In the genomic region with DNA sequence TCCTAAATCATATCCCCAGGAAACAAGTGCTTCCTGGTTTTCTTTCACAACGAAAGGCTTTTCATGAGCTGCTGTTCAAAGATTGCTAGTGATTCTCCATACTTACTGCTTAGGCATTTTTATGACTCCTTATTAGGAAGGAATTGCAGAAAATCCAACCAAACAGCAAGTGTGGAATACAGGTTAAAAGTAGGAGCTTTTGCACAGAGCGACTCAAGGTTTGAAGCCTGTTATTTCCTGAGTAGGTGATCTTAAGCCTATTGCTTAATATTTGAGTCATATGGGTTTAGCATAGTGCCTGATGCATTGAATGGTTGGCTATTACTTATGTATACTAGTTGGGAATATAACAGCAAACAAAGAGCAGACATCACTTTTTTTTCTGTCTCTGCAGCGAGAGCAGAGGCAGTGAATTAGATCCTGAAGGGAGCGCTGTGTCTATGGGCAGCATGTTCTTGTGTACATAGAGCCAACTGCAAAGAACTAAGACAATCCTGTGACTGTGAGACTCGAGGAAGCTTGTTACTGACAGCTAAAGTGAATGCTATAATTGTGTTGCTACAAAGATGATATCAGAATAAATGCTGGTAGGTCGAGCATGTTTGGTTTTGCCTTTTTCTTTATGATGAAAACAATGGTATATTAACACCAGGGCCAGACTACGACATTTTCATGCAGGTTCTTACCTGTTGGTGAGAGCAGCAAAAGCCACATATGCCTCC, we compare ENCODE assay signal across 10 cellular contexts. TPM values are rescaled to one million over a fixed set of nuclear protein-coding genes. Genes with fewer than 3 reads are reported as not detected.
DNase-seq lines count a peak whose midpoint lies in the region; ATAC-seq and TF ChIP-seq lines count a peak whose summit lies in the region.
"Had no signal": no experiment of that assay in that cellular context is flagged by ENCODE, and none has a peak within 500 bp of the region (broad histone marks: within the 10 kb centered on the region; RNA-seq: fewer than 3 reads in every experiment).

No MANE protein-coding gene starts in this region.

- no peaks in the 10 kb centered on the region for H3K9me3 Mint-ChIP-seq in Caco-2 (ENCODE audit: unreplicated experiment)
- H3K9me3 Mint-ChIP-seq in naive thymus-derived CD4-positive, alpha-beta T cell, result no peaks in the 10 kb centered on the region
- H3K9me3 Mint-ChIP-seq: activated CD8-positive, alpha-beta T cell treated with anti-CD3 and anti-CD28 coated beads for 36 hours had no signal

- intact Hi-C loops in Caco-2 (cut with micrococcal nuclease; ENCODE audit: unreplicated experiment), result no loop called here
- intact Hi-C loops in naive thymus-derived CD4-positive, alpha-beta T cell (cut with micrococcal nuclease), result no loop called here

- H3K27ac ChIP-seq in naive thymus-derived CD4-positive, alpha-beta T cell (ENCODE audit: low read depth, low read length), result no peak overlapping the region

- TF ChIP-seq CTCF in Caco-2 (IDR thresholded peaks at IDR 0.05; ENCODE audit: insufficient read depth in 1 of 2, low read depth in 1 of 2, low read length in 1 of 2, severe bottlenecking in 1 of 2, unreplicated experiment in 1 of 2), result peak in 1 of 2 experiments; percentile 29

- POLR2A ChIA-PET in Caco-2 (lab: Charles Lee), result no interaction called here
- POLR2A ChIA-PET in naive thymus-derived CD4-positive, alpha-beta T cell (lab: Charles Lee), result no interaction called here

- H3K27me3 Mint-ChIP-seq in Caco-2 (ENCODE audit: insufficient read depth, unreplicated experiment), result no peaks in the 10 kb centered on the region
- H3K27me3 Mint-ChIP-seq in naive thymus-derived CD4-positive, alpha-beta T cell, result peaks cover 7 to 26% (median 15%) of the 10 kb centered on the region in 5 donors

- H3K9me3 ChIP-seq in Caco-2, result no peaks in the 10 kb centered on the region
- no peaks in the 10 kb centered on the region for H3K9me3 ChIP-seq in naive thymus-derived CD4-positive, alpha-beta T cell (ENCODE audit: control insufficient read depth in 2 of 3, low read length in 3 of 3)
- H3K9me3 ChIP-seq: right lobe of liver had no signal

- no peaks in the 10 kb centered on the region for H3K27me3 ChIP-seq in Caco-2 (replicated peaks; ENCODE audit: control insufficient read depth, insufficient read depth, low read length)
- no peaks in the 10 kb centered on the region for H3K27me3 ChIP-seq in naive thymus-derived CD4-positive, alpha-beta T cell (ENCODE audit: control insufficient read depth in 2 of 2, insufficient read depth in 2 of 2, low read length in 2 of 2)
- H3K27me3 ChIP-seq: right lobe of liver had no signal

- peaks cover 50% of the 10 kb centered on the region for H3K4me1 Mint-ChIP-seq in Caco-2 (ENCODE audit: low read depth, unreplicated experiment)
- H3K4me1 Mint-ChIP-seq in naive thymus-derived CD4-positive, alpha-beta T cell, result peaks cover 0 to 2% (median 0%) of the 10 kb centered on the region in 7 donors

- no peak overlapping the region for H3K4me3 Mint-ChIP-seq in Caco-2 (ENCODE audit: unreplicated experiment)
- H3K4me3 Mint-ChIP-seq in naive thymus-derived CD4-positive, alpha-beta T cell, result no peak overlapping the region
- H3K4me3 Mint-ChIP-seq: activated CD8-positive, alpha-beta T cell treated with anti-CD3 and anti-CD28 coated beads for 36 hours had no signal

- DNase-seq in Caco-2, result no peak
- peak; percentile 49 for DNase-seq in NCI-H146 (lab: John Stamatoyannopoulos, UW)
- DNase-seq in dermis blood vessel endothelial cell, result peak; percentile 95
- no peak for DNase-seq in naive thymus-derived CD4-positive, alpha-beta T cell
- no peak for DNase-seq in AG08395 (ENCODE audit: low spot score)
- DNase-seq in HuH-7.5 (ENCODE audit: low spot score), result no peak
- no peak for DNase-seq in C1 segment of cervical spinal cord (lab: John Stamatoyannopoulos, UW)
- DNase-seq: activated CD8-positive, alpha-beta T cell treated with anti-CD3 and anti-CD28 coated beads for 36 hours; right lobe of liver had no signal

- no TSS peak for BruUV-seq in Caco-2 (replicated peaks; lab: Mats Ljungman, UMichigan)

- peaks cover 76% of the 10 kb centered on the region for H3K36me3 Mint-ChIP-seq in Caco-2 (ENCODE audit: insufficient read depth, unreplicated experiment)
- H3K36me3 Mint-ChIP-seq in naive thymus-derived CD4-positive, alpha-beta T cell, result no peaks in the 10 kb centered on the region

- CTCF ChIA-PET in Caco-2 (lab: Charles Lee), result interaction anchor here (1.0 to 1.5 kb wide), 2 partner anchors 30 to 38 kb away, joined by 3 to 5 read pairs; partner anchors contain the start of gene TM4SF18
- CTCF ChIA-PET in naive thymus-derived CD4-positive, alpha-beta T cell (lab: Charles Lee), result no interaction called here

- H3K36me3 ChIP-seq in Caco-2 (ENCODE audit: control insufficient read depth, insufficient read depth, low read length), result peaks cover 2% of the 10 kb centered on the region; the same call in 1 of the 2 replicates
- H3K36me3 ChIP-seq in naive thymus-derived CD4-positive, alpha-beta T cell (ENCODE audit: control insufficient read depth in 2 of 3, insufficient read depth in 3 of 3, low read length in 3 of 3), result no peaks in the 10 kb centered on the region
- H3K36me3 ChIP-seq: right lobe of liver had no signal

- no peak overlapping the region for H3K4me3 ChIP-seq in Caco-2 (ENCODE audit: low read depth, low read length)
- no peak overlapping the region for H3K4me3 ChIP-seq in naive thymus-derived CD4-positive, alpha-beta T cell (ENCODE audit: low read length)
- H3K4me3 ChIP-seq: right lobe of liver had no signal

- peak; percentile 49 for ATAC-seq in naive thymus-derived CD4-positive, alpha-beta T cell
- no peak for ATAC-seq in HG03159 (IDR thresholded peaks at IDR 0.05; ENCODE audit: unreplicated experiment)
- ATAC-seq: activated CD8-positive, alpha-beta T cell treated with anti-CD3 and anti-CD28 coated beads for 36 hours had no signal

- H3K4me1 ChIP-seq in Caco-2, result peaks cover 79% of the 10 kb centered on the region
- no peaks in the 10 kb centered on the region for H3K4me1 ChIP-seq in naive thymus-derived CD4-positive, alpha-beta T cell (ENCODE audit: control insufficient read depth in 2 of 2, insufficient read depth in 2 of 2, low read length in 2 of 2)

- peak overlapping the region; percentile 33 for H3K27ac Mint-ChIP-seq in Caco-2 (ENCODE audit: unreplicated experiment)
- H3K27ac Mint-ChIP-seq in naive thymus-derived CD4-positive, alpha-beta T cell, result no peak overlapping the region
- H3K27ac Mint-ChIP-seq: activated CD8-positive, alpha-beta T cell treated with anti-CD3 and anti-CD28 coated beads for 36 hours had no signal

RNA-seq across cellular contexts. Expression of gene TM4SF1, which starts 6.3 kb away (rescaled TPM):
- total RNA-seq in Caco-2 (2022), result 49.2 and 78.3 TPM in 2 replicates
- 921 and 1,047 TPM in 2 replicates for total RNA-seq in dermis blood vessel endothelial cell
- not detected for total RNA-seq in naive thymus-derived CD4-positive, alpha-beta T cell
- polyA plus RNA-seq in naive thymus-derived CD4-positive, alpha-beta T cell, result not detected
- total RNA-seq: activated CD8-positive, alpha-beta T cell treated with anti-CD3 and anti-CD28 coated beads for 36 hours had no signal

RNA-seq across cellular contexts. Expression of gene TM4SF18, which starts 37.7 kb away (rescaled TPM):
- total RNA-seq in Caco-2 (2022) (not detected in 2 replicates), dermis blood vessel endothelial cell (363 and 529 TPM in 2 replicates)
- total RNA-seq in naive thymus-derived CD4-positive, alpha-beta T cell, result not detected
- not detected for polyA plus RNA-seq in naive thymus-derived CD4-positive, alpha-beta T cell
- total RNA-seq: activated CD8-positive, alpha-beta T cell treated with anti-CD3 and anti-CD28 coated beads for 36 hours had no signal

Comparison
In these comparisons a context has a peak if more than half of its experiments do, and no peak if none do; other contexts are left out.
1. DNase-seq: peak in NCI-H146 (single experiment) and dermis blood vessel endothelial cell (single experiment); none in Caco-2 (0 of 2), naive thymus-derived CD4-positive, alpha-beta T cell (0 of 9), AG08395 (single experiment), HuH-7.5 (single experiment) and C1 segment of cervical spinal cord (0 of 14).
2. RNA of gene TM4SF1, which starts 6.3 kb away (total RNA-seq): 921 to 1,047 TPM in dermis blood vessel endothelial cell and 49.2 to 78.3 TPM in Caco-2; not detected in naive thymus-derived CD4-positive, alpha-beta T cell; every median in the first group is over 10 times any median in the second.
3. RNA of gene TM4SF18, which starts 37.7 kb away (total RNA-seq): 363 to 529 TPM in dermis blood vessel endothelial cell; not detected in Caco-2 and not detected in naive thymus-derived CD4-positive, alpha-beta T cell; every median in the first group is over 100 times any median in the second.